ENCODE assay signal across 2 cellular contexts in genomic region chr5:154776167-154776566, GRCh38.
TF ChIP-seq lines count a peak whose summit lies in the region.

No MANE protein-coding gene starts in this region.

TF ChIP-seq in GM23338, 12 proteins besides CTCF, POLR2A, EP300 and RAD21:
- no peak for TF ChIP-seq REST (IDR thresholded peaks at IDR 0.05; ENCODE audit: unreplicated experiment)
- TF ChIP-seq, protein P1, sequence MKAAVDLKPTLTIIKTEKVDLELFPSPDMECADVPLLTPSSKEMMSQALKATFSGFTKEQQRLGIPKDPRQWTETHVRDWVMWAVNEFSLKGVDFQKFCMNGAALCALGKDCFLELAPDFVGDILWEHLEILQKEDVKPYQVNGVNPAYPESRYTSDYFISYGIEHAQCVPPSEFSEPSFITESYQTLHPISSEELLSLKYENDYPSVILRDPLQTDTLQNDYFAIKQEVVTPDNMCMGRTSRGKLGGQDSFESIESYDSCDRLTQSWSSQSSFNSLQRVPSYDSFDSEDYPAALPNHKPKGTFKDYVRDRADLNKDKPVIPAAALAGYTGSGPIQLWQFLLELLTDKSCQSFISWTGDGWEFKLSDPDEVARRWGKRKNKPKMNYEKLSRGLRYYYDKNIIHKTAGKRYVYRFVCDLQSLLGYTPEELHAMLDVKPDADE (IDR thresholded peaks at IDR 0.05), result no peak
- no peak for TF ChIP-seq POLR2AphosphoS5 (IDR thresholded peaks at IDR 0.05; ENCODE audit: low read depth)
- TF ChIP-seq STAT1 (IDR thresholded peaks at IDR 0.05; ENCODE audit: unreplicated experiment), result no peak
- TF ChIP-seq, protein P2, sequence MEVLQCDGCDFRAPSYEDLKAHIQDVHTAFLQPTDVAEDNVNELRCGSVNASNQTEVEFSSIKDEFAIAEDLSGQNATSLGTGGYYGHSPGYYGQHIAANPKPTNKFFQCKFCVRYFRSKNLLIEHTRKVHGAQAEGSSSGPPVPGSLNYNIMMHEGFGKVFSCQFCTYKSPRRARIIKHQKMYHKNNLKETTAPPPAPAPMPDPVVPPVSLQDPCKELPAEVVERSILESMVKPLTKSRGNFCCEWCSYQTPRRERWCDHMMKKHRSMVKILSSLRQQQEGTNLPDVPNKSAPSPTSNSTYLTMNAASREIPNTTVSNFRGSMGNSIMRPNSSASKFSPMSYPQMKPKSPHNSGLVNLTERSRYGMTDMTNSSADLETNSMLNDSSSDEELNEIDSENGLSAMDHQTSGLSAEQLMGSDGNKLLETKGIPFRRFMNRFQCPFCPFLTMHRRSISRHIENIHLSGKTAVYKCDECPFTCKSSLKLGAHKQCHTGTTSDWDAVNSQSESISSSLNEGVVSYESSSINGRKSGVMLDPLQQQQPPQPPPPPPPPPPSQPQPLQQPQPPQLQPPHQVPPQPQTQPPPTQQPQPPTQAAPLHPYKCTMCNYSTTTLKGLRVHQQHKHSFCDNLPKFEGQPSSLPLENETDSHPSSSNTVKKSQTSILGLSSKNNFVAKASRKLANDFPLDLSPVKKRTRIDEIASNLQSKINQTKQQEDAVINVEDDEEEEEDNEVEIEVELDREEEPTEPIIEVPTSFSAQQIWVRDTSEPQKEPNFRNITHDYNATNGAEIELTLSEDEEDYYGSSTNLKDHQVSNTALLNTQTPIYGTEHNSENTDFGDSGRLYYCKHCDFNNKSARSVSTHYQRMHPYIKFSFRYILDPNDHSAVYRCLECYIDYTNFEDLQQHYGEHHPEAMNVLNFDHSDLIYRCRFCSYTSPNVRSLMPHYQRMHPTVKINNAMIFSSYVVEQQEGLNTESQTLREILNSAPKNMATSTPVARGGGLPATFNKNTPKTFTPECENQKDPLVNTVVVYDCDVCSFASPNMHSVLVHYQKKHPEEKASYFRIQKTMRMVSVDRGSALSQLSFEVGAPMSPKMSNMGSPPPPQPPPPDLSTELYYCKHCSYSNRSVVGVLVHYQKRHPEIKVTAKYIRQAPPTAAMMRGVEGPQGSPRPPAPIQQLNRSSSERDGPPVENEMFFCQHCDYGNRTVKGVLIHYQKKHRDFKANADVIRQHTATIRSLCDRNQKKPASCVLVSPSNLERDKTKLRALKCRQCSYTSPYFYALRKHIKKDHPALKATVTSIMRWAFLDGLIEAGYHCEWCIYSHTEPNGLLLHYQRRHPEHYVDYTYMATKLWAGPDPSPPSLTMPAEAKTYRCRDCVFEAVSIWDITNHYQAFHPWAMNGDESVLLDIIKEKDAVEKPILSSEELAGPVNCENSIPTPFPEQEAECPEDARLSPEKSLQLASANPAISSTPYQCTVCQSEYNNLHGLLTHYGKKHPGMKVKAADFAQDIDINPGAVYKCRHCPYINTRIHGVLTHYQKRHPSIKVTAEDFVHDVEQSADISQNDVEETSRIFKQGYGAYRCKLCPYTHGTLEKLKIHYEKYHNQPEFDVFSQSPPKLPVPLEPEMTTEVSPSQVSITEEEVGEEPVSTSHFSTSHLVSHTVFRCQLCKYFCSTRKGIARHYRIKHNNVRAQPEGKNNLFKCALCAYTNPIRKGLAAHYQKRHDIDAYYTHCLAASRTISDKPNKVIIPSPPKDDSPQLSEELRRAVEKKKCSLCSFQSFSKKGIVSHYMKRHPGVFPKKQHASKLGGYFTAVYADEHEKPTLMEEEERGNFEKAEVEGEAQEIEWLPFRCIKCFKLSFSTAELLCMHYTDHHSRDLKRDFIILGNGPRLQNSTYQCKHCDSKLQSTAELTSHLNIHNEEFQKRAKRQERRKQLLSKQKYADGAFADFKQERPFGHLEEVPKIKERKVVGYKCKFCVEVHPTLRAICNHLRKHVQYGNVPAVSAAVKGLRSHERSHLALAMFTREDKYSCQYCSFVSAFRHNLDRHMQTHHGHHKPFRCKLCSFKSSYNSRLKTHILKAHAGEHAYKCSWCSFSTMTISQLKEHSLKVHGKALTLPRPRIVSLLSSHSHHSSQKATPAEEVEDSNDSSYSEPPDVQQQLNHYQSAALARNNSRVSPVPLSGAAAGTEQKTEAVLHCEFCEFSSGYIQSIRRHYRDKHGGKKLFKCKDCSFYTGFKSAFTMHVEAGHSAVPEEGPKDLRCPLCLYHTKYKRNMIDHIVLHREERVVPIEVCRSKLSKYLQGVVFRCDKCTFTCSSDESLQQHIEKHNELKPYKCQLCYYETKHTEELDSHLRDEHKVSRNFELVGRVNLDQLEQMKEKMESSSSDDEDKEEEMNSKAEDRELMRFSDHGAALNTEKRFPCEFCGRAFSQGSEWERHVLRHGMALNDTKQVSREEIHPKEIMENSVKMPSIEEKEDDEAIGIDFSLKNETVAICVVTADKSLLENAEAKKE (CRISPR knock-in tag; IDR thresholded peaks at IDR 0.05), result no peak
- no peak for TF ChIP-seq ZNF331 (CRISPR knock-in tag; IDR thresholded peaks at IDR 0.05; ENCODE audit: low read depth)
- no peak for TF ChIP-seq EZH2phosphoT487 (IDR thresholded peaks at IDR 0.05; ENCODE audit: unreplicated experiment)
- no peak for TF ChIP-seq JUNB (IDR thresholded peaks at IDR 0.05; ENCODE audit: unreplicated experiment)
- TF ChIP-seq CREB1 (CRISPR knock-in tag; IDR thresholded peaks at IDR 0.05; ENCODE audit: low read depth), result no peak
- no peak for TF ChIP-seq EZH2 (IDR thresholded peaks at IDR 0.05; ENCODE audit: low read depth, unreplicated experiment)
- no peak for TF ChIP-seq ZNF114 (CRISPR knock-in tag; IDR thresholded peaks at IDR 0.05)
- TF ChIP-seq NANOG (IDR thresholded peaks at IDR 0.05; ENCODE audit: borderline replicate concordance), result no peak

TF ChIP-seq in K562, 482 proteins besides CTCF, POLR2A, EP300 and RAD21 (continued from another document and continues in another):
- TF ChIP-seq SRF (CRISPR knock-in tag; IDR thresholded peaks at IDR 0.05), result no peak
- no peak for TF ChIP-seq PREB (CRISPR knock-in tag; IDR thresholded peaks at IDR 0.05)
- no peak for TF ChIP-seq CCNT2 (IDR thresholded peaks at IDR 0.05; ENCODE audit: borderline replicate concordance, extremely low read depth, insufficient read length, low read depth, low read length)
- TF ChIP-seq ARID3A (IDR thresholded peaks at IDR 0.05; ENCODE audit: borderline replicate concordance, low read depth, low read length), result no peak
- no peak for TF ChIP-seq RBM22 (IDR thresholded peaks at IDR 0.05; ENCODE audit: low read depth, low read length, poor library complexity, severe bottlenecking)
- TF ChIP-seq, protein P3, sequence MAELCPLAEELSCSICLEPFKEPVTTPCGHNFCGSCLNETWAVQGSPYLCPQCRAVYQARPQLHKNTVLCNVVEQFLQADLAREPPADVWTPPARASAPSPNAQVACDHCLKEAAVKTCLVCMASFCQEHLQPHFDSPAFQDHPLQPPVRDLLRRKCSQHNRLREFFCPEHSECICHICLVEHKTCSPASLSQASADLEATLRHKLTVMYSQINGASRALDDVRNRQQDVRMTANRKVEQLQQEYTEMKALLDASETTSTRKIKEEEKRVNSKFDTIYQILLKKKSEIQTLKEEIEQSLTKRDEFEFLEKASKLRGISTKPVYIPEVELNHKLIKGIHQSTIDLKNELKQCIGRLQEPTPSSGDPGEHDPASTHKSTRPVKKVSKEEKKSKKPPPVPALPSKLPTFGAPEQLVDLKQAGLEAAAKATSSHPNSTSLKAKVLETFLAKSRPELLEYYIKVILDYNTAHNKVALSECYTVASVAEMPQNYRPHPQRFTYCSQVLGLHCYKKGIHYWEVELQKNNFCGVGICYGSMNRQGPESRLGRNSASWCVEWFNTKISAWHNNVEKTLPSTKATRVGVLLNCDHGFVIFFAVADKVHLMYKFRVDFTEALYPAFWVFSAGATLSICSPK (IDR thresholded peaks at IDR 0.05; ENCODE audit: borderline replicate concordance), result no peak
- TF ChIP-seq ZC3H8 (IDR thresholded peaks at IDR 0.05), result no peak
- peak; percentile 70 for TF ChIP-seq CBFA2T2 (conservative IDR thresholded peaks at IDR 0.05)
- 0 out of 4 replicates have a peak, but pooled peaks of 1 of the 2 experiments have one; percentile 19 for TF ChIP-seq FOXK2 (conservative IDR thresholded peaks at IDR 0.05 in 1 of 2, IDR thresholded peaks at IDR 0.05 in 1 of 2; ENCODE audit: low read depth in 2 of 2)
- no peak for TF ChIP-seq BCOR (IDR thresholded peaks at IDR 0.05)
- peak; percentile 41; the same call in 1 of the 2 replicates for TF ChIP-seq SMARCA4 (IDR thresholded peaks at IDR 0.05)
- no peak for TF ChIP-seq ZZZ3 (IDR thresholded peaks at IDR 0.05)
- TF ChIP-seq, protein P4, sequence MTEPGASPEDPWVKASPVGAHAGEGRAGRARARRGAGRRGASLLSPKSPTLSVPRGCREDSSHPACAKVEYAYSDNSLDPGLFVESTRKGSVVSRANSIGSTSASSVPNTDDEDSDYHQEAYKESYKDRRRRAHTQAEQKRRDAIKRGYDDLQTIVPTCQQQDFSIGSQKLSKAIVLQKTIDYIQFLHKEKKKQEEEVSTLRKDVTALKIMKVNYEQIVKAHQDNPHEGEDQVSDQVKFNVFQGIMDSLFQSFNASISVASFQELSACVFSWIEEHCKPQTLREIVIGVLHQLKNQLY (CRISPR knock-in tag; conservative IDR thresholded peaks at IDR 0.05), result no peak
- TF ChIP-seq, protein P5, sequence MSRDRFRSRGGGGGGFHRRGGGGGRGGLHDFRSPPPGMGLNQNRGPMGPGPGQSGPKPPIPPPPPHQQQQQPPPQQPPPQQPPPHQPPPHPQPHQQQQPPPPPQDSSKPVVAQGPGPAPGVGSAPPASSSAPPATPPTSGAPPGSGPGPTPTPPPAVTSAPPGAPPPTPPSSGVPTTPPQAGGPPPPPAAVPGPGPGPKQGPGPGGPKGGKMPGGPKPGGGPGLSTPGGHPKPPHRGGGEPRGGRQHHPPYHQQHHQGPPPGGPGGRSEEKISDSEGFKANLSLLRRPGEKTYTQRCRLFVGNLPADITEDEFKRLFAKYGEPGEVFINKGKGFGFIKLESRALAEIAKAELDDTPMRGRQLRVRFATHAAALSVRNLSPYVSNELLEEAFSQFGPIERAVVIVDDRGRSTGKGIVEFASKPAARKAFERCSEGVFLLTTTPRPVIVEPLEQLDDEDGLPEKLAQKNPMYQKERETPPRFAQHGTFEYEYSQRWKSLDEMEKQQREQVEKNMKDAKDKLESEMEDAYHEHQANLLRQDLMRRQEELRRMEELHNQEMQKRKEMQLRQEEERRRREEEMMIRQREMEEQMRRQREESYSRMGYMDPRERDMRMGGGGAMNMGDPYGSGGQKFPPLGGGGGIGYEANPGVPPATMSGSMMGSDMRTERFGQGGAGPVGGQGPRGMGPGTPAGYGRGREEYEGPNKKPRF (IDR thresholded peaks at IDR 0.05; ENCODE audit: low read depth, low read length), result no peak
- no peak for TF ChIP-seq ZNF431 (CRISPR knock-in tag; IDR thresholded peaks at IDR 0.05)
- TF ChIP-seq RBM14 (IDR thresholded peaks at IDR 0.05; ENCODE audit: borderline replicate concordance, insufficient read depth, low read depth, low read length), result no peak
- TF ChIP-seq ZNF316 (IDR thresholded peaks at IDR 0.05), result no peak
- TF ChIP-seq KLF1 (tag; IDR thresholded peaks at IDR 0.05), result no peak
- no peak; the same call in 1 of the 2 replicates for TF ChIP-seq ETV5 (CRISPR knock-in tag; IDR thresholded peaks at IDR 0.05; ENCODE audit: low read depth)
- no peak for TF ChIP-seq HNRNPUL1 (IDR thresholded peaks at IDR 0.05; ENCODE audit: low read length)
- TF ChIP-seq ARID1B (IDR thresholded peaks at IDR 0.05), result peak; percentile 76
- TF ChIP-seq U2AF2 (optimal IDR thresholded peaks at IDR 0.05; ENCODE audit: low read depth, low read length), result no peak
- no peak for TF ChIP-seq FOSL1 (tag; conservative IDR thresholded peaks at IDR 0.05)
- no peak for TF ChIP-seq IFI16 (CRISPR knock-in tag; IDR thresholded peaks at IDR 0.05)
- no peak for TF ChIP-seq ZNF140 (CRISPR knock-in tag; IDR thresholded peaks at IDR 0.05)
- no peak for TF ChIP-seq KLF10 (CRISPR knock-in tag; IDR thresholded peaks at IDR 0.05)
- TF ChIP-seq ZNF253 (CRISPR knock-in tag; conservative IDR thresholded peaks at IDR 0.05), result no peak
- peak; percentile 66 for TF ChIP-seq SMAD4 (CRISPR knock-in tag; conservative IDR thresholded peaks at IDR 0.05)
- TF ChIP-seq PTBP1 (IDR thresholded peaks at IDR 0.05; ENCODE audit: low read depth, low read length), result no peak
- TF ChIP-seq CUX1 (CRISPR knock-in tag; IDR thresholded peaks at IDR 0.05), result no peak
